In the genomic region with DNA sequence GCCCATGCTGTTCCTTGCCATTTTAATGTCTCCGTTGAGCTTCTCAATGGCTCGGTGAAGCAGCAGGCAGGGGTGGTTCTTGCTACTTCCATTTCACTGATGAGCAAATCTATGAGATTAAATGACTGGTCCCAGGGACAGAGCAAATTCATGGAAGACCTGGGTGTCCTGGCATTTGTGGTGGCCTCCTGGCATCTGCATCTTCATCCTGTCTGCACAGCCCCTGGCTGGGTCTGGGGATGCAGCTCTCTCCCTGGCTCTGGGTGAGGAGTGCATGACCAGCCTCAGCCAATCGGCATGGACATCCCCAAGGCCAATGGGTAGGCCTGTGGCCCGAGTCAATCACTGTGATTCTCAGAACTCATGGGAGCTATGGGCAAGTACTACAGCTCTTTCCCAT, we compare ENCODE assay signal across 10 cellular contexts.
"Had no signal": no experiment of that assay in that cellular context is flagged by ENCODE, and none has a peak within 500 bp of the region (broad histone marks: within the 10 kb centered on the region; RNA-seq: fewer than 3 reads in every experiment).

No MANE protein-coding gene starts in this region.

- ATAC-seq: GM23338, HCT116 had no signal

- DNase-seq: GM23248, GOT3, H7, H9, HCEC 1CT, HFFc6 had no signal

- H3K4me3 ChIP-seq: GM23248, GM23338, HAP-1 had no signal

- FAIRE-seq: H54 had no signal

- H3K9me3 Mint-ChIP-seq: GM23338, H9, HFFc6 had no signal

- H3K9ac ChIP-seq: GM23248 had no signal

- H3K27ac Mint-ChIP-seq: GM23338, H9, HFFc6 had no signal

- H3K4me2 ChIP-seq: GM23338 had no signal

- H3K27ac ChIP-seq: GM23248 had no signal

- H3K4me3 Mint-ChIP-seq: GM23338, H9, HFFc6 had no signal

- H3K36me3 ChIP-seq: HAP-1 had no signal

- H2AFZ ChIP-seq: GM23248, GM23338 had no signal

- H3K9me3 ChIP-seq: HAP-1 had no signal

- H3K4me1 ChIP-seq: HAP-1 had no signal
